ENCODE assay signal across 1 cellular context in genomic region chr13:48239369-48239768, GRCh38.
TF ChIP-seq lines count a peak whose summit lies in the region.

No MANE protein-coding gene starts in this region.

TF ChIP-seq in IMR-90, 13 proteins besides CTCF, POLR2A, EP300 and RAD21:
- peak; percentile 79 for TF ChIP-seq CEBPB (IDR thresholded peaks at IDR 0.05; ENCODE audit: low read depth, low read length)
